In genomic region chr6:117533775-117534174, GRCh38 we compare ENCODE assay signal across 37 cellular contexts.
"Had no signal": no experiment of that assay in that cellular context is flagged by ENCODE, and none has a peak within 500 bp of the region (broad histone marks: within the 10 kb centered on the region; RNA-seq: fewer than 3 reads in every experiment).

No MANE protein-coding gene starts in this region.

- H3K27ac Mint-ChIP-seq: activated B cell treated with CpG ODN at 0.5 μM for 24 hours; activated CD4-positive, alpha-beta memory T cell treated with anti-CD3 and anti-CD28 coated beads for 36 hours; activated CD8-positive, alpha-beta memory T cell treated with anti-CD3 and anti-CD28 coated beads, Interleukin-2, amount 10 ng/mL, durations not matched to agents 7 days and 5 days; activated CD8-positive, alpha-beta T cell treated with anti-CD3 and anti-CD28 coated beads, Interleukin-2, amount 10 ng/mL, durations not matched to agents 7 days and 5 days; activated naive CD4-positive, alpha-beta T cell treated with anti-CD3 and anti-CD28 coated beads for 36 hours; activated naive CD4-positive, alpha-beta T cell treated with anti-CD3 and anti-CD28 coated beads, Interleukin-2, amount 50 U/mL, for 24 hours; activated naive CD8-positive, alpha-beta T cell treated with anti-CD3 and anti-CD28 coated beads for 36 hours; activated naive CD8-positive, alpha-beta T cell treated with anti-CD3 and anti-CD28 coated beads, Interleukin-2, amount 50 U/mL, for 24 hours; activated T-helper 1 cell treated with anti-CD3 and anti-CD28 coated beads, Interleukin-12 subunit alpha, Interleukin-12 subunit beta, Interleukin-2, Interleukin-4 antibody, amounts not matched to agents 30 ng/mL and 10 ng/mL and 1 ng/mL, durations not matched to agents 14 hours and 24 hours and 36 hours; activated T-helper 2 cell treated with anti-CD3 and anti-CD28 coated beads, Interferon-gamma antibody, Interleukin-2, Interleukin-4, amounts not matched to agents 10 μg/mL and 5 μg/mL and 100 μg/mL, durations not matched to agents 14 hours and 24 hours and 36 hours; brain; dendritic cell treated with granulocyte-macrophage colony-stimulating factor and Interleukin-4, amounts not matched to agents 40 ng/mL and 50 ng/mL, for 4 days; endodermal cell; T-helper 17 cell; T-helper 2 cell treated with Interferon-gamma antibody and Interleukin-4, amounts not matched to agents 5 μg/mL and 100 μg/mL, for 36 hours had no signal

- H3K36me3 ChIP-seq: adrenal gland, breast epithelium, cardiac muscle cell, WERI-Rb-1 had no signal

- H3K4me1 ChIP-seq: adrenal gland, ascending aorta, breast epithelium, gastroesophageal sphincter had no signal

- H3K4me1 Mint-ChIP-seq: activated B cell treated with CpG ODN at 0.5 μM for 24 hours; activated naive CD4-positive, alpha-beta T cell treated with anti-CD3 and anti-CD28 coated beads, Interleukin-2, amount 50 U/mL, for 24 hours; activated naive CD8-positive, alpha-beta T cell treated with anti-CD3 and anti-CD28 coated beads, Interleukin-2, amount 50 U/mL, for 24 hours; T-helper 17 cell had no signal

- H3K27ac ChIP-seq: adrenal gland, ascending aorta, breast epithelium, cardiac muscle cell, coronary artery, dorsolateral prefrontal cortex, epithelial cell of prostate, esophagus squamous epithelium, gastroesophageal sphincter, WERI-Rb-1 had no signal

- DNase-seq: activated B cell treated with CpG ODN at 0.5 μM for 24 hours; activated CD4-positive, alpha-beta memory T cell treated with anti-CD3 and anti-CD28 coated beads for 36 hours; activated CD4-positive, alpha-beta T cell treated with anti-CD3 and anti-CD28 coated beads for 48 hours; activated CD8-positive, alpha-beta memory T cell treated with anti-CD3 and anti-CD28 coated beads, Interleukin-2, amount 10 ng/mL, durations not matched to agents 7 days and 5 days; activated CD8-positive, alpha-beta memory T cell treated with anti-CD3 and anti-CD28 coated beads, Interleukin-2, amount 50 U/mL, for 4 hours; activated CD8-positive, alpha-beta T cell treated with anti-CD3 and anti-CD28 coated beads, Interleukin-2, amount 10 ng/mL, durations not matched to agents 7 days and 5 days; activated effector memory CD4-positive, alpha-beta T cell treated with anti-CD3 and anti-CD28 coated beads, Interleukin-2, amount 50 U/mL, for 16 hours; activated naive CD4-positive, alpha-beta T cell treated with anti-CD3 and anti-CD28 coated beads for 36 hours; activated naive CD8-positive, alpha-beta T cell treated with anti-CD3 and anti-CD28 coated beads for 36 hours; activated naive CD8-positive, alpha-beta T cell treated with anti-CD3 and anti-CD28 coated beads, Interleukin-2, amount 50 U/mL, for 24 hours; activated T-cell treated with anti-CD3 and anti-CD28 coated beads, Interleukin-2, amount 50 U/mL, for 1 hour; activated T-cell treated with anti-CD3 and anti-CD28 coated beads, Interleukin-2, amount 50 U/mL, for 48 hours; adrenal gland; central memory CD4-positive, alpha-beta T cell; cerebellar nuclear complex; dorsolateral prefrontal cortex; effector memory CD4-positive, alpha-beta T cell; endodermal cell; esophagus squamous epithelium; foreskin melanocyte; T-helper 1 cell; T-helper 17 cell; T1000; WERI-Rb-1 had no signal

- H3K4me3 Mint-ChIP-seq: activated B cell treated with CpG ODN at 0.5 μM for 24 hours; activated CD4-positive, alpha-beta memory T cell treated with anti-CD3 and anti-CD28 coated beads for 36 hours; activated CD8-positive, alpha-beta memory T cell treated with anti-CD3 and anti-CD28 coated beads, Interleukin-2, amount 10 ng/mL, durations not matched to agents 7 days and 5 days; activated CD8-positive, alpha-beta T cell treated with anti-CD3 and anti-CD28 coated beads, Interleukin-2, amount 10 ng/mL, durations not matched to agents 7 days and 5 days; activated naive CD4-positive, alpha-beta T cell treated with anti-CD3 and anti-CD28 coated beads for 36 hours; activated naive CD4-positive, alpha-beta T cell treated with anti-CD3 and anti-CD28 coated beads, Interleukin-2, amount 50 U/mL, for 24 hours; activated naive CD8-positive, alpha-beta T cell treated with anti-CD3 and anti-CD28 coated beads for 36 hours; activated naive CD8-positive, alpha-beta T cell treated with anti-CD3 and anti-CD28 coated beads, Interleukin-2, amount 50 U/mL, for 24 hours; activated T-helper 1 cell treated with anti-CD3 and anti-CD28 coated beads, Interleukin-12 subunit alpha, Interleukin-12 subunit beta, Interleukin-2, Interleukin-4 antibody, amounts not matched to agents 30 ng/mL and 10 ng/mL and 1 ng/mL, durations not matched to agents 14 hours and 24 hours and 36 hours; brain; dendritic cell treated with granulocyte-macrophage colony-stimulating factor and Interleukin-4, amounts not matched to agents 40 ng/mL and 50 ng/mL, for 4 days; endodermal cell; T-helper 17 cell; T-helper 2 cell treated with Interferon-gamma antibody and Interleukin-4, amounts not matched to agents 5 μg/mL and 100 μg/mL, for 36 hours had no signal

- H3K4me3 ChIP-seq: adrenal gland, ascending aorta, breast epithelium, cardiac muscle cell, coronary artery, dorsolateral prefrontal cortex, esophagus squamous epithelium, gastroesophageal sphincter had no signal

- H3K27me3 Mint-ChIP-seq: activated CD4-positive, alpha-beta memory T cell treated with anti-CD3 and anti-CD28 coated beads for 36 hours; brain; dendritic cell treated with granulocyte-macrophage colony-stimulating factor and Interleukin-4, amounts not matched to agents 40 ng/mL and 50 ng/mL, for 4 days had no signal

- H3K36me3 Mint-ChIP-seq: activated CD4-positive, alpha-beta memory T cell treated with anti-CD3 and anti-CD28 coated beads for 36 hours; activated naive CD8-positive, alpha-beta T cell treated with anti-CD3 and anti-CD28 coated beads for 36 hours; brain had no signal

- H3K9me3 ChIP-seq: adrenal gland, ascending aorta, breast epithelium, esophagus squamous epithelium, gastroesophageal sphincter had no signal

- H3K9me3 Mint-ChIP-seq: activated B cell treated with CpG ODN at 0.5 μM for 24 hours; activated CD4-positive, alpha-beta memory T cell treated with anti-CD3 and anti-CD28 coated beads for 36 hours; activated naive CD4-positive, alpha-beta T cell treated with anti-CD3 and anti-CD28 coated beads for 36 hours; activated naive CD4-positive, alpha-beta T cell treated with anti-CD3 and anti-CD28 coated beads, Interleukin-2, amount 50 U/mL, for 24 hours; activated naive CD8-positive, alpha-beta T cell treated with anti-CD3 and anti-CD28 coated beads for 36 hours; activated naive CD8-positive, alpha-beta T cell treated with anti-CD3 and anti-CD28 coated beads, Interleukin-2, amount 50 U/mL, for 24 hours; activated T-helper 1 cell treated with anti-CD3 and anti-CD28 coated beads, Interleukin-12 subunit alpha, Interleukin-12 subunit beta, Interleukin-2, Interleukin-4 antibody, amounts not matched to agents 30 ng/mL and 10 ng/mL and 1 ng/mL, durations not matched to agents 14 hours and 24 hours and 36 hours; activated T-helper 2 cell treated with anti-CD3 and anti-CD28 coated beads, Interferon-gamma antibody, Interleukin-2, Interleukin-4, amounts not matched to agents 10 μg/mL and 5 μg/mL and 100 μg/mL, durations not matched to agents 14 hours and 24 hours and 36 hours; brain; dendritic cell treated with granulocyte-macrophage colony-stimulating factor and Interleukin-4, amounts not matched to agents 40 ng/mL and 50 ng/mL, for 4 days; endodermal cell; T-helper 2 cell treated with Interferon-gamma antibody and Interleukin-4, amounts not matched to agents 5 μg/mL and 100 μg/mL, for 36 hours had no signal

- ATAC-seq: activated CD4-positive, CD25-positive, alpha-beta regulatory T cell treated with anti-CD3 and anti-CD28 coated beads, Interleukin-2, amount 50 U/mL, for 24 hours; activated CD8-positive, alpha-beta memory T cell treated with anti-CD3 and anti-CD28 coated beads, Interleukin-2, amount 10 ng/mL, durations not matched to agents 7 days and 5 days; activated CD8-positive, alpha-beta T cell treated with anti-CD3 and anti-CD28 coated beads, Interleukin-2, amount 10 ng/mL, durations not matched to agents 7 days and 5 days; activated naive CD8-positive, alpha-beta T cell treated with anti-CD3 and anti-CD28 coated beads, Interleukin-2, amount 50 U/mL, for 24 hours; gastroesophageal sphincter; T-helper 17 cell had no signal
